In the genomic region with DNA sequence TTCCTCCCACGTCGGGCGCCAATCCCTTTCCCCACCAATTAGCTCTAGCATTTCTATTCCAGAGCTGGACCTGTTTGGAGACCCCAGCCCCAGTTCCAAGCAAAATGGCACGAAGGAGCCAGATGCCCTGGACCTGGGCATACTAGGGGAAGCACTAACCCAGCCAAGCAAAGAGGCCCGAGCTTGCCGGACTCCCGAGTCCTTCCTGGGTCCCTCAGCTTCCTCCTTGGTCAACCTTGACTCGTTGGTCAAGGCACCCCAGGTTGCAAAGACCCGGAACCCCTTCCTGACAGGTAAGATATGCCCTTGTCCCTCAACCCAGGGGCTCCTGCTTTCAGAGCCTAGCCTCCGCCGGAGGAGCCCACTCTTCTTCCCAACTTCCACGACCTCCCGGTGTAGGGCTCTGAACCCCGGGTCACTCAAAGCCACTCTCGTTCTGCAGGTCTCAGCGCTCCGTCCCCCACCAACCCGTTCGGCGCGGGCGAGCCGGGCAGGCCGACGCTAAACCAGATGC, we compare ENCODE assay signal across 1 cellular context.
TF ChIP-seq lines count a peak whose summit lies in the region.

No MANE protein-coding gene starts in this region.

TF ChIP-seq in H1, 55 proteins besides CTCF, POLR2A, EP300 and RAD21:
- TF ChIP-seq MAFK (IDR thresholded peaks at IDR 0.05; ENCODE audit: low read depth, low read length) (no peak), PHF8 (conservative IDR thresholded peaks at IDR 0.05; ENCODE audit: low read depth, low read length) (no peak), SUZ12 (IDR thresholded peaks at IDR 0.05; ENCODE audit: low read length) (no peak; the same call in 1 of the 2 replicates), POU5F1 (IDR thresholded peaks at IDR 0.05; ENCODE audit: low read depth, low read length) (no peak), TAF7 (optimal IDR thresholded peaks at IDR 0.05; ENCODE audit: borderline replicate concordance, low read depth, low read length) (no peak), JUND (IDR thresholded peaks at IDR 0.05; ENCODE audit: low read length) (no peak), YY1 (IDR thresholded peaks at IDR 0.05; ENCODE audit: low read depth, low read length) (no peak), CHD1 (IDR thresholded peaks at IDR 0.05; ENCODE audit: low read depth, low read length) (no peak), GABPA (IDR thresholded peaks at IDR 0.05; ENCODE audit: borderline replicate concordance, insufficient read depth, low read length) (no peak), ATF3 (IDR thresholded peaks at IDR 0.05; ENCODE audit: insufficient read depth, low read depth, low read length) (no peak), HDAC2 (IDR thresholded peaks at IDR 0.05; ENCODE audit: borderline replicate concordance in 1 of 2, low read depth in 2 of 2, low read length in 2 of 2) (no peak), USF2 (IDR thresholded peaks at IDR 0.05; ENCODE audit: low read length) (no peak), SIN3A (conservative IDR thresholded peaks at IDR 0.05 in 1 of 2, IDR thresholded peaks at IDR 0.05 in 1 of 2; ENCODE audit: low read depth in 1 of 2, low read length in 2 of 2) (no peak), SP1 (IDR thresholded peaks at IDR 0.05; ENCODE audit: low read depth, low read length) (no peak), CHD2 (IDR thresholded peaks at IDR 0.05; ENCODE audit: low read length) (no peak)
